ENCODE assay signal across 14 cellular contexts in the genomic region with DNA sequence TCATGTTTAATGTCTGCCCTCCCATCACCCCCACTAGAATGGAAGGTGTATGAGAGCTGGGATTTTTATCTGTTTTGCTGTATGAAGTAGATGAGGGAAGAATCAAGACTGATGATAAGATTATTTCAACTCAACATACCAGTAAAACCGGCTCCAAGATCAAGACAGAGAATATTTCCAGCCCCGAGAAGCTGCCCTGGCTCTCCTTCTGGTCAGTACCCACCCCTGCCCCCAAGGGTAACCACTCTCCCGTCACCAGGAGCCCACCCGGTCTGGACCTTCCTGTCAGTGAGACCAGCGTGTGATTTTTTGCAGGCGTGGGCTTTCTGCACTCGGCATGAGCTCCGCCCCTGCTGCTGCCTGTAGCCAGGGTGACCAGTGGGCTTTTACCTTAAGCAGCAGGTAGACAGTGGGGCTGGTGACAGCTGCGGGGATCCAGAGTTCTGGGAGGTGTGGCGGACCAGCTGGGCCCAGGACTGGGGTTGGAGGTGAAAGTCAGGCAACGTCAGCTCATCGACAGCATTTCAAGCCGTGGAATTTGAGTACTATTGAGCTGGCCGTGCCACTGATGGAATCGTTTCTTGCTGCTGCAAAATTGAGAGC. TPM values are rescaled to one million over a fixed set of nuclear protein-coding genes. Genes with fewer than 3 reads are reported as not detected.
DNase-seq lines count a peak whose midpoint lies in the region; ATAC-seq, FAIRE-seq and TF ChIP-seq lines count a peak whose summit lies in the region.
"Had no signal": no experiment of that assay in that cellular context is flagged by ENCODE, and none has a peak within 500 bp of the region (broad histone marks: within the 10 kb centered on the region; RNA-seq: fewer than 3 reads in every experiment).

No MANE protein-coding gene starts in this region.

- H3K27ac ChIP-seq in Panc1 (ENCODE audit: low read length) (peak overlapping the region; percentile 63), keratinocyte (ENCODE audit: control insufficient read depth, insufficient read depth, low read length) (peak overlapping the region; percentile 2), trophoblast cell (ENCODE audit: low read depth, low read length) (no peak overlapping the region)

- no peaks in the 10 kb centered on the region for H3K27me3 Mint-ChIP-seq in Calu3 (ENCODE audit: unreplicated experiment)

- in situ Hi-C loops in Panc1 (cut with HindIII; ENCODE audit: low pct_unique_long_range_greater_than_20kb, low sequenced_read_pairs): no loop called here

- BruUV-seq in Calu3 (replicated peaks; lab: Mats Ljungman, UMichigan) (no TSS peak), Panc1 (replicated peaks; lab: Mats Ljungman, UMichigan) (no TSS peak)

- H3K36me3 Mint-ChIP-seq in Calu3 (ENCODE audit: insufficient read depth, unreplicated experiment): peaks cover 45% of the 10 kb centered on the region

- H3K27ac Mint-ChIP-seq in Calu3 (ENCODE audit: unreplicated experiment): peak overlapping the region; percentile 94

- no peaks in the 10 kb centered on the region for H3K9me3 Mint-ChIP-seq in Calu3 (ENCODE audit: low read depth, unreplicated experiment)

- H2BK5ac ChIP-seq in trophoblast cell (ENCODE audit: low read depth, low read length, poor library complexity): no peak overlapping the region

- H2BK12ac ChIP-seq in trophoblast cell (ENCODE audit: low read length): peak overlapping the region; percentile 79

- no peak overlapping the region for H4K8ac ChIP-seq in trophoblast cell (ENCODE audit: low read depth, low read length)

- H4K20me1 ChIP-seq in keratinocyte (ENCODE audit: control insufficient read depth, extremely low read depth, insufficient read depth, low read length): no peaks in the 10 kb centered on the region

- POLR2A ChIA-PET in Panc1 (lab: Charles Lee): no interaction called here

- TF ChIP-seq CTCF in Calu3 (IDR thresholded peaks at IDR 0.05; ENCODE audit: unreplicated experiment) (no peak), Panc1 (IDR thresholded peaks at IDR 0.05) (no peak), keratinocyte (optimal IDR thresholded peaks at IDR 0.05 in 1 of 3, IDR thresholded peaks at IDR 0.05 in 1 of 3, conservative IDR thresholded peaks at IDR 0.05 in 1 of 3; ENCODE audit: extremely low read depth in 1 of 3, insufficient read depth in 2 of 3, low read length in 3 of 3) (no peak)

- peak overlapping the region; percentile 19 for H2AK5ac ChIP-seq in trophoblast cell (ENCODE audit: low read length)

- peaks cover 88% of the 10 kb centered on the region for H3K4me1 Mint-ChIP-seq in Calu3 (ENCODE audit: low read depth, unreplicated experiment)

- no peaks in the 10 kb centered on the region for H3K36me3 ChIP-seq in Panc1 (ENCODE audit: control insufficient read depth, insufficient read depth, low read length)
- H3K36me3 ChIP-seq in keratinocyte (ENCODE audit: control insufficient read depth in 2 of 2, extremely low read depth in 1 of 2, insufficient read depth in 2 of 2, low read length in 2 of 2): no peaks in the 10 kb centered on the region
- no peaks in the 10 kb centered on the region for H3K36me3 ChIP-seq in trophoblast cell (ENCODE audit: control insufficient read depth in 1 of 2, insufficient read depth in 2 of 2, low read length in 2 of 2)
- H3K36me3 ChIP-seq: MG63 had no signal

- ATAC-seq in Panc1 (no peak), GM19463 (IDR thresholded peaks at IDR 0.05; ENCODE audit: unreplicated experiment) (no peak), HG02870 (IDR thresholded peaks at IDR 0.05; ENCODE audit: unreplicated experiment) (no peak)
- ATAC-seq: HepG2 had no signal

- intact Hi-C loops in Calu3 (cut with micrococcal nuclease; ENCODE audit: unreplicated experiment): loop anchor here (5.0 kb wide), 1 partner anchor 52 kb away; the partner anchor contains the start of gene PDGFB
- intact Hi-C loops in Panc1 (cut with micrococcal nuclease; ENCODE audit: unreplicated experiment): loop anchor here (5.0 kb wide), 1 partner anchor 37 kb away; no protein-coding TSS in a partner anchor

- CTCF ChIA-PET in Calu3 (lab: Charles Lee) (interaction anchor here (0.7 to 1.0 kb wide), 4 partner anchors 13 to 88 kb away, joined by 3 read pairs; no protein-coding TSS in a partner anchor), Panc1 (lab: Charles Lee) (no interaction called here)

- peak overlapping the region; percentile 71 for H3K14ac ChIP-seq in trophoblast cell (ENCODE audit: low read length)

- H3K4me3 Mint-ChIP-seq in Calu3 (ENCODE audit: low read depth, unreplicated experiment): peak overlapping the region; percentile 31

- H3K4me1 ChIP-seq in Panc1 (ENCODE audit: control insufficient read depth, insufficient read depth, low read length) (peaks cover 69% of the 10 kb centered on the region), keratinocyte (ENCODE audit: control insufficient read depth, extremely low read depth, insufficient read depth, low read length) (peaks cover 76% of the 10 kb centered on the region), trophoblast cell (ENCODE audit: control insufficient read depth in 1 of 2, insufficient read depth in 2 of 2, low read length in 2 of 2) (peaks cover 64 to 65% of the 10 kb centered on the region in 2 experiments)

- H3K9me3 ChIP-seq in Panc1 (ENCODE audit: control insufficient read depth, insufficient read depth, low read depth, low read length): no peaks in the 10 kb centered on the region
- H3K9me3 ChIP-seq in keratinocyte (ENCODE audit: control insufficient read depth, low read depth, low read length): no peaks in the 10 kb centered on the region
- H3K9me3 ChIP-seq in trophoblast cell (ENCODE audit: insufficient read depth, low read depth, low read length): no peaks in the 10 kb centered on the region
- H3K9me3 ChIP-seq: MG63 had no signal

- H4K91ac ChIP-seq in trophoblast cell (ENCODE audit: low read depth, low read length): peak overlapping the region; percentile 53

- H3K4me2 ChIP-seq in keratinocyte (ENCODE audit: control insufficient read depth, extremely low read depth, insufficient read depth, low read depth, low read length) (no peak overlapping the region), trophoblast cell (ENCODE audit: low read length) (peak overlapping the region; percentile 30)

- H3K27me3 ChIP-seq in Panc1 (ENCODE audit: control insufficient read depth, insufficient read depth, low read length): no peaks in the 10 kb centered on the region
- H3K27me3 ChIP-seq in keratinocyte (ENCODE audit: control insufficient read depth, extremely low read depth, insufficient read depth, low read length): no peaks in the 10 kb centered on the region
- no peaks in the 10 kb centered on the region for H3K27me3 ChIP-seq in trophoblast cell (ENCODE audit: insufficient read depth, low read length)
- H3K27me3 ChIP-seq: MG63 had no signal

- H3K9ac ChIP-seq in keratinocyte (ENCODE audit: control insufficient read depth, extremely low read depth, insufficient read depth, low read length): no peak overlapping the region
- no peak overlapping the region for H3K9ac ChIP-seq in trophoblast cell (ENCODE audit: low read length)

- no peak overlapping the region for H3K4ac ChIP-seq in trophoblast cell (ENCODE audit: low read depth, low read length)

- no peak for DNase-seq in Calu3
- no peak for DNase-seq in Panc1 (ENCODE audit: low read depth, low spot score)
- no peak for DNase-seq in keratinocyte (ENCODE audit: low read depth, low spot score)
- DNase-seq in trophoblast cell: peak; percentile 62 to 93
- no peak for DNase-seq in activated naive CD4-positive, alpha-beta T cell treated with anti-CD3 and anti-CD28 coated beads, Interleukin-2, amount 50 U/mL, for 16 hours
- DNase-seq: C1 segment of cervical spinal cord, MG63, NCI-H1105, NCI-H1694 treated with DMSO at 0.1 percent for 48 hours, NCI-H446, SHP77 had no signal

- H3K79me2 ChIP-seq in keratinocyte (ENCODE audit: control insufficient read depth, insufficient read depth, low read length): no peaks in the 10 kb centered on the region
- H3K79me2 ChIP-seq in trophoblast cell (ENCODE audit: control insufficient read depth, insufficient read depth, low read length, poor library complexity): no peaks in the 10 kb centered on the region

- peak; percentile 13 for FAIRE-seq in keratinocyte (lab: Jason Lieb, UNC)
- FAIRE-seq: HepG2 had no signal

- H4K12ac ChIP-seq in trophoblast cell (ENCODE audit: low read depth, low read length): no peak overlapping the region

- H3K18ac ChIP-seq in trophoblast cell (ENCODE audit: low read length): no peak overlapping the region

- dilution Hi-C loops in keratinocyte (cut with MboI; ENCODE audit: extremely low pct_ligation_motif_present, low sequenced_read_pairs): no loop called here

- no peak overlapping the region for H3K23ac ChIP-seq in trophoblast cell (ENCODE audit: low read length)

- peaks cover 42% of the 10 kb centered on the region for H3K79me1 ChIP-seq in trophoblast cell (ENCODE audit: low read length)

- H3K4me3 ChIP-seq in Panc1 (ENCODE audit: low read depth in 2 of 2, low read length in 2 of 2) (no peak overlapping the region), keratinocyte (ENCODE audit: control insufficient read depth in 2 of 3, extremely low read depth in 1 of 3, insufficient read depth in 2 of 3, low read depth in 1 of 3, low read length in 3 of 3) (no peak overlapping the region), trophoblast cell (ENCODE audit: low read depth, low read length) (no peak overlapping the region)
- H3K4me3 ChIP-seq: MG63 had no signal

- peak overlapping the region; percentile 1 for H2BK120ac ChIP-seq in trophoblast cell (ENCODE audit: insufficient read depth, low read length, poor library complexity)

- no CpG with 5 or more reads among the region's 15 CpGs for WGBS in trophoblast cell (ENCODE audit: extremely low coverage, insufficient coverage, insufficient read length)

- H2AFZ ChIP-seq in keratinocyte (ENCODE audit: control insufficient read depth, low read length) (no peak overlapping the region), trophoblast cell (ENCODE audit: insufficient read depth, low read length, poor library complexity) (no peak overlapping the region)

- no peaks in the 10 kb centered on the region for H3K9me1 ChIP-seq in keratinocyte (ENCODE audit: control insufficient read depth, extremely low read depth, insufficient read depth, low read length)

RNA-seq across cellular contexts. Expression of gene RPL3, which starts 25.6 kb away (rescaled TPM):
- total RNA-seq in Calu3 (2022) (977 and 1,058 TPM in 2 replicates), Panc1 (2021; ENCODE audit: unreplicated experiment) (885 TPM)
- 1,559 TPM for polyA plus RNA-seq in Panc1 (2012; ENCODE audit: insufficient read length)
- 2,424 to 2,611 TPM (median 2,538 TPM) in 3 replicates for polyA plus RNA-seq in keratinocyte
- polyA plus RNA-seq in keratinocyte (2011; ENCODE audit: low read depth): 2,618 TPM
- polyA plus RNA-seq in keratinocyte (2011; cell fraction: cytosol; rRNA removed): 2,037 and 2,979 TPM in 2 replicates
- 1,267 and 1,276 TPM in 2 replicates for polyA plus RNA-seq in keratinocyte (2011; cell fraction: nucleus; rRNA removed)
- 2,146 and 2,726 TPM in 2 replicates for polyA plus RNA-seq in keratinocyte (2012; ENCODE audit: low replicate concordance)
- 1,617 to 1,755 TPM (median 1,669 TPM) in 3 replicates for polyA minus RNA-seq in keratinocyte
- polyA minus RNA-seq in keratinocyte (2011; cell fraction: cytosol; rRNA and poly(A)+ RNA removed): 2,002 TPM
- 534 and 588 TPM in 2 replicates for polyA minus RNA-seq in keratinocyte (2011; cell fraction: nucleus; rRNA and poly(A)+ RNA removed)
- polyA plus RNA-seq in trophoblast cell (2013): 1,456 and 1,519 TPM in 2 replicates

RNA-seq across cellular contexts. Expression of gene PDGFB, which starts 49.1 kb away (rescaled TPM):
- 12.1 and 25.9 TPM in 2 replicates for total RNA-seq in Calu3 (2022)
- total RNA-seq in Panc1 (2021; ENCODE audit: unreplicated experiment): 78.0 TPM
- polyA plus RNA-seq in Panc1 (2012; ENCODE audit: insufficient read length): 109 TPM
- polyA plus RNA-seq in keratinocyte: 4.3 to 10.3 TPM (median 6.0 TPM) in 3 replicates
- 4.1 TPM for polyA plus RNA-seq in keratinocyte (2011; ENCODE audit: low read depth)
- 5.7 and 7.5 TPM in 2 replicates for polyA plus RNA-seq in keratinocyte (2011; cell fraction: cytosol; rRNA removed)
- polyA plus RNA-seq in keratinocyte (2011; cell fraction: nucleus; rRNA removed): 13.7 and 15.8 TPM in 2 replicates
- polyA plus RNA-seq in keratinocyte (2012; ENCODE audit: low replicate concordance): 2.2 and 8.5 TPM in 2 replicates
- polyA minus RNA-seq in keratinocyte: 4.4 to 17.7 TPM (median 4.6 TPM) in 3 replicates
- polyA minus RNA-seq in keratinocyte (2011; cell fraction: cytosol; rRNA and poly(A)+ RNA removed): 9.4 TPM
- polyA minus RNA-seq in keratinocyte (2011; cell fraction: nucleus; rRNA and poly(A)+ RNA removed): 9.4 and 9.9 TPM in 2 replicates
- polyA plus RNA-seq in trophoblast cell (2013): 16.2 and 16.3 TPM in 2 replicates

RNA-seq across cellular contexts. Expression of gene SYNGR1, which starts 55.9 kb away (rescaled TPM):
- total RNA-seq in Calu3 (2022) (12.3 and 16.8 TPM in 2 replicates), Panc1 (2021; ENCODE audit: unreplicated experiment) (17.8 TPM)
- polyA plus RNA-seq in Panc1 (2012; ENCODE audit: insufficient read length): 47.0 TPM
- polyA plus RNA-seq in keratinocyte: 0.63 to 1.4 TPM (median 0.76 TPM) in 3 replicates
- 0.67 TPM for polyA plus RNA-seq in keratinocyte (2011; ENCODE audit: low read depth)
- 1.2 and 2.7 TPM in 2 replicates for polyA plus RNA-seq in keratinocyte (2011; cell fraction: cytosol; rRNA removed)
- polyA plus RNA-seq in keratinocyte (2011; cell fraction: nucleus; rRNA removed): 1.5 and 2.7 TPM in 2 replicates
- polyA plus RNA-seq in keratinocyte (2012; ENCODE audit: low replicate concordance): 0.78 and 2.2 TPM in 2 replicates
- polyA minus RNA-seq in keratinocyte: 0.54 to 1.9 TPM (median 0.56 TPM) in 3 replicates
- polyA minus RNA-seq in keratinocyte (2011; cell fraction: cytosol; rRNA and poly(A)+ RNA removed): 1.5 TPM
- 0.62 and 1.3 TPM in 2 replicates for polyA minus RNA-seq in keratinocyte (2011; cell fraction: nucleus; rRNA and poly(A)+ RNA removed)
- 20.4 and 21.0 TPM in 2 replicates for polyA plus RNA-seq in trophoblast cell (2013)

Comparison
In these comparisons a context has a peak if more than half of its experiments do, and no peak if none do; other contexts are left out.
1. DNase-seq: peak in trophoblast cell (2 of 2); none in Calu3 (single experiment), Panc1 (single experiment), keratinocyte (single experiment) and activated naive CD4-positive, alpha-beta T cell treated with anti-CD3 and anti-CD28 coated beads, Interleukin-2, amount 50 U/mL, for 16 hours (single experiment).